Comparison of ENCODE assay signal across 16 cellular contexts in the genomic region with DNA sequence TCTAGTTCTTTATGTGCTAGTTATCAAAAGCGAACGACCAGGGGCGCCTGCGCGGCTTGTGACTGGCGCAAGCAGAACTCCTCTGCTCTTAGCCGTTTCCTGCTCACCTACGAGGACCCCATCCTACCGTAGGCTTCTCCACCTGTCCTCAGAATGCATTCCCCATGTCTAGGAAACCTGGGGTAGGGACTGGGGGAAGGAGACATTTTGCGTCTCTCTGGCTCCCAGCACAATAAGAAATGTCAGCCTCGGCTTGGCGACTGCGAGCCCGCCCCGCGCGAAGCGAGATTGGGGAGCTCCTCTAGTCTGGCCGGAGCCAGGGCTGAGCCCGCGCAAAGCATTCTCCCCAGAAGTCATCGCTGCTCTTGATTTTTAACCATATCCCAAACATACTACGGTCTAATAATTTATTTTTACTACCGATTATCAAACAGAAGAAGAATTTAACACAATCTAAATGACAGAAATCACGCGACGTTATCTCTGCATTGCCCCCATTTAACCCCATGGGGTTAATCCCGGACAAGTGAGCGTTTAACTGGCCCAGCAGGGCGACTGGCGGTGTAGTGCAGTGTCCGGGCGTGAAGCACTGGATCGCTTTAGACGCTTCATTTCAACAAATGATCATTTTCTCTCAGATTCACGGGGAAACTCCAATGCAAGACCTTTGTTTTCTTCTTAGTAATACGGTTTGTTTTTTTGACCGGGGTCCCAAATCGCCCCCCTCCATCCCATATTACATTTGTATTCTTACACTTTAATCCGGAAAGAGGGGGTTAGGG. TPM values are rescaled to one million over a fixed set of nuclear protein-coding genes. Genes with fewer than 3 reads are reported as not detected.
DNase-seq lines count a peak whose midpoint lies in the region; ATAC-seq, FAIRE-seq and TF ChIP-seq lines count a peak whose summit lies in the region.
"Had no signal": no experiment of that assay in that cellular context is flagged by ENCODE, and none has a peak within 500 bp of the region (broad histone marks: within the 10 kb centered on the region; RNA-seq: fewer than 3 reads in every experiment).

No MANE protein-coding gene starts in this region.

- H4K12ac ChIP-seq in trophoblast cell (ENCODE audit: low read depth, low read length): no peak overlapping the region

- no peaks in the 10 kb centered on the region for H4K20me1 ChIP-seq in IMR-90 (ENCODE audit: insufficient read depth, low read length)

- no peaks in the 10 kb centered on the region for H3K79me2 ChIP-seq in trophoblast cell (ENCODE audit: control insufficient read depth, insufficient read depth, low read length, poor library complexity)

- H3K18ac ChIP-seq in IMR-90 (ENCODE audit: low read depth, low read length) (no peak overlapping the region), trophoblast cell (ENCODE audit: low read length) (no peak overlapping the region)

- H3K56ac ChIP-seq in IMR-90 (ENCODE audit: extremely low read depth, insufficient read depth, low read length): no peak overlapping the region

- BruUV-seq in IMR-90 (replicated peaks; lab: Mats Ljungman, UMichigan): no TSS peak

- TF ChIP-seq POLR2A in IMR-90 (IDR thresholded peaks at IDR 0.05; ENCODE audit: low read depth, low read length): no peak

- H3K4me2 ChIP-seq in IMR-90 (ENCODE audit: low read depth, low read length): peak overlapping the region; percentile 52
- H3K4me2 ChIP-seq in trophoblast cell (ENCODE audit: low read length): peak overlapping the region; percentile 26

- H3K79me1 ChIP-seq in IMR-90 (ENCODE audit: low read depth in 1 of 2, low read length in 2 of 2) (no peaks in the 10 kb centered on the region), trophoblast cell (ENCODE audit: low read length) (no peaks in the 10 kb centered on the region)

- H3K4me1 ChIP-seq in IMR-90 (ENCODE audit: control insufficient read depth, insufficient read depth, low read length) (0 out of 2 replicates have a peak, but pooled peaks cover 2% of the 10 kb centered on the region), trophoblast cell (ENCODE audit: control insufficient read depth in 1 of 2, insufficient read depth in 2 of 2, low read length in 2 of 2) (peaks cover 8 to 10% of the 10 kb centered on the region in 2 experiments), small intestine (ENCODE audit: control insufficient read depth in 2 of 2, insufficient read depth in 1 of 2, low read depth in 1 of 2, low read length in 1 of 2) (peaks cover 0 to 2% of the 10 kb centered on the region in 2 donors)

- no peaks in the 10 kb centered on the region for H3K9me3 Mint-ChIP-seq in T-helper 2 cell treated with Interferon-gamma antibody and Interleukin-4, amounts not matched to agents 5 μg/mL and 100 μg/mL, for 36 hours
- H3K9me3 Mint-ChIP-seq in glutamatergic neuron (ENCODE audit: unreplicated experiment): peaks cover 7% of the 10 kb centered on the region

- H3K14ac ChIP-seq in IMR-90 (replicated peaks; ENCODE audit: low read depth, low read length): no peak overlapping the region
- H3K14ac ChIP-seq in trophoblast cell (ENCODE audit: low read length): no peak overlapping the region

- 27% methylated on average over 3 of the region's 40 CpGs; no CpG with 5 or more reads in 1 of the 2 experiments for WGBS in IMR-90 (ENCODE audit: extremely low coverage in 2 of 2, insufficient read length in 1 of 2), 2 experiments
- WGBS in trophoblast cell (ENCODE audit: extremely low coverage, insufficient coverage, insufficient read length): no CpG with 5 or more reads among the region's 40 CpGs
- 1 to 13% (median 11%) methylated on average over 40 of the region's 40 CpGs for WGBS in small intestine, 3 donors

- H3K9me3 ChIP-seq in IMR-90 (ENCODE audit: control insufficient read depth, insufficient read depth, low read length): peaks cover 2% of the 10 kb centered on the region
- peaks cover 6% of the 10 kb centered on the region for H3K9me3 ChIP-seq in trophoblast cell (ENCODE audit: insufficient read depth, low read depth, low read length)
- H3K9me3 ChIP-seq in small intestine (ENCODE audit: control insufficient read depth, low read depth): no peaks in the 10 kb centered on the region
- H3K9me3 ChIP-seq: gastrocnemius medialis, sigmoid colon had no signal

- H3K23ac ChIP-seq in IMR-90 (ENCODE audit: low read depth, low read length) (no peak overlapping the region), trophoblast cell (ENCODE audit: low read length) (no peak overlapping the region)

- H3K27me3 Mint-ChIP-seq in T-helper 2 cell treated with Interferon-gamma antibody and Interleukin-4, amounts not matched to agents 5 μg/mL and 100 μg/mL, for 36 hours (ENCODE audit: low read depth): peaks cover 93% of the 10 kb centered on the region
- H3K27me3 Mint-ChIP-seq in glutamatergic neuron (ENCODE audit: unreplicated experiment): peaks cover 39% of the 10 kb centered on the region

- no peak for TF ChIP-seq CTCF in IMR-90 (conservative IDR thresholded peaks at IDR 0.05; ENCODE audit: low read depth, low read length)
- TF ChIP-seq CTCF in glutamatergic neuron (IDR thresholded peaks at IDR 0.05; ENCODE audit: partially characterized antibody, unreplicated experiment): no peak

- H3K4me3 Mint-ChIP-seq in T-helper 2 cell treated with Interferon-gamma antibody and Interleukin-4, amounts not matched to agents 5 μg/mL and 100 μg/mL, for 36 hours: peak overlapping the region; percentile 36
- peak overlapping the region; percentile 75 for H3K4me3 Mint-ChIP-seq in glutamatergic neuron (ENCODE audit: unreplicated experiment)

- CTCF ChIA-PET in IMR-90 (lab: Yijun Ruan, JAX): interaction anchor here (0.8 to 1.2 kb wide), 2 partner anchors 327 to 644 kb away, joined by 3 to 4 read pairs; no protein-coding TSS in a partner anchor

- in situ Hi-C loops in IMR-90 (cut with MboI; ENCODE audit: low sequenced_read_pairs): loop anchor here (5.0 to 25.0 kb wide), 3 partner anchors 656 to 1406 kb away; no protein-coding TSS in a partner anchor

- no peak overlapping the region for H2BK20ac ChIP-seq in IMR-90 (ENCODE audit: low read depth, low read length)

- H3K4ac ChIP-seq in IMR-90 (ENCODE audit: low read depth, low read length) (no peak overlapping the region), trophoblast cell (ENCODE audit: low read depth, low read length) (no peak overlapping the region)

- no peak overlapping the region for H4K5ac ChIP-seq in IMR-90 (ENCODE audit: low read depth, low read length)

- no peak overlapping the region for H4K8ac ChIP-seq in IMR-90 (ENCODE audit: low read depth in 2 of 2, low read length in 2 of 2)
- H4K8ac ChIP-seq in trophoblast cell (ENCODE audit: low read depth, low read length): no peak overlapping the region

- no peak for TF ChIP-seq RAD21 in IMR-90 (IDR thresholded peaks at IDR 0.05; ENCODE audit: low read length)

- dilution Hi-C loops in IMR-90 (cut with HindIII; ENCODE audit: low sequenced_read_pairs, unreplicated experiment): no loop called here

- no peak overlapping the region for H2BK120ac ChIP-seq in IMR-90 (ENCODE audit: low read depth, low read length)
- no peak overlapping the region for H2BK120ac ChIP-seq in trophoblast cell (ENCODE audit: insufficient read depth, low read length, poor library complexity)

- peaks cover 10% of the 10 kb centered on the region for H3K4me1 Mint-ChIP-seq in T-helper 2 cell treated with Interferon-gamma antibody and Interleukin-4, amounts not matched to agents 5 μg/mL and 100 μg/mL, for 36 hours (ENCODE audit: low read depth)
- H3K4me1 Mint-ChIP-seq in glutamatergic neuron (ENCODE audit: low read depth, unreplicated experiment): peaks cover 22% of the 10 kb centered on the region

- H2AK5ac ChIP-seq in IMR-90 (ENCODE audit: low read depth, low read length) (no peak overlapping the region), trophoblast cell (ENCODE audit: low read length) (no peak overlapping the region)

- H2BK5ac ChIP-seq in IMR-90 (ENCODE audit: low read depth, low read length, poor library complexity, severe bottlenecking) (no peak overlapping the region), trophoblast cell (ENCODE audit: low read depth, low read length, poor library complexity) (no peak overlapping the region)

- no peak overlapping the region for H2BK12ac ChIP-seq in trophoblast cell (ENCODE audit: low read length)

- H3K4me3 ChIP-seq in IMR-90 (ENCODE audit: insufficient read depth, low read depth, low read length): no peak overlapping the region
- H3K4me3 ChIP-seq in trophoblast cell (ENCODE audit: low read depth, low read length): no peak overlapping the region
- no peak overlapping the region for H3K4me3 ChIP-seq in small intestine (ENCODE audit: low read depth in 1 of 2, low read length in 2 of 2)

- H3K9ac ChIP-seq in IMR-90 (ENCODE audit: low read depth, low read length) (no peak overlapping the region), trophoblast cell (ENCODE audit: low read length) (no peak overlapping the region)

- no peak for DNase-seq in T-helper 2 cell treated with Interferon-gamma antibody and Interleukin-4, amounts not matched to agents 5 μg/mL and 100 μg/mL, for 36 hours (ENCODE audit: low spot score)
- no peak for DNase-seq in T-helper 2 cell
- no peak for DNase-seq in IMR-90
- DNase-seq in glutamatergic neuron: no peak
- no peak for DNase-seq in trophoblast cell
- no peak for DNase-seq in globus pallidus (ENCODE audit: low spot score)
- no peak for DNase-seq in stimulated activated CD4-positive, alpha-beta T cell treated with anti-CD3 and anti-CD28 coated beads, Interleukin-2, amount 100 ng/mL, for 48 hours
- no peak for DNase-seq in small intestine
- DNase-seq: activated CD4-positive, CD25-positive, alpha-beta regulatory T cell treated with anti-CD3 and anti-CD28 coated beads, Interleukin-2, amount 50 U/mL, for 72 hours; activated gamma-delta T cell treated with Interleukin-2 at 50 U/mL for 16 hours; gastrocnemius medialis; GDM1; NCI-H1105; sigmoid colon had no signal

- H3K27ac Mint-ChIP-seq in T-helper 2 cell treated with Interferon-gamma antibody and Interleukin-4, amounts not matched to agents 5 μg/mL and 100 μg/mL, for 36 hours: peak overlapping the region; percentile 82
- no peak overlapping the region for H3K27ac Mint-ChIP-seq in glutamatergic neuron (ENCODE audit: unreplicated experiment)

- H4K91ac ChIP-seq in IMR-90 (ENCODE audit: insufficient read depth, low read depth, low read length) (no peak overlapping the region), trophoblast cell (ENCODE audit: low read depth, low read length) (no peak overlapping the region)

- peaks cover 79% of the 10 kb centered on the region for H3K27me3 ChIP-seq in IMR-90 (ENCODE audit: control insufficient read depth, insufficient read depth, low read length)
- H3K27me3 ChIP-seq in trophoblast cell (ENCODE audit: insufficient read depth, low read length): peaks cover 77% of the 10 kb centered on the region
- H3K27me3 ChIP-seq in small intestine (ENCODE audit: control insufficient read depth in 2 of 2, insufficient read depth in 2 of 2, low read length in 2 of 2): peaks cover 4 to 73% of the 10 kb centered on the region in 2 donors

- no peaks in the 10 kb centered on the region for H3K36me3 ChIP-seq in IMR-90 (ENCODE audit: control insufficient read depth, insufficient read depth, low read length)
- no peaks in the 10 kb centered on the region for H3K36me3 ChIP-seq in trophoblast cell (ENCODE audit: control insufficient read depth in 1 of 2, insufficient read depth in 2 of 2, low read length in 2 of 2)
- no peaks in the 10 kb centered on the region for H3K36me3 ChIP-seq in small intestine (ENCODE audit: control insufficient read depth in 2 of 2, insufficient read depth in 2 of 2, low read length in 2 of 2)
- H3K36me3 ChIP-seq: gastrocnemius medialis, sigmoid colon had no signal

- no peaks in the 10 kb centered on the region for H3K9me1 ChIP-seq in IMR-90 (ENCODE audit: insufficient read depth, low read length)

- peaks cover 5% of the 10 kb centered on the region for H3K36me3 Mint-ChIP-seq in T-helper 2 cell treated with Interferon-gamma antibody and Interleukin-4, amounts not matched to agents 5 μg/mL and 100 μg/mL, for 36 hours (ENCODE audit: low read depth)
- H3K36me3 Mint-ChIP-seq in glutamatergic neuron (ENCODE audit: unreplicated experiment): no peaks in the 10 kb centered on the region

- no peak overlapping the region for H3K27ac ChIP-seq in IMR-90 (ENCODE audit: insufficient read depth, low read length)
- no peak overlapping the region for H3K27ac ChIP-seq in trophoblast cell (ENCODE audit: low read depth, low read length)
- no peak overlapping the region for H3K27ac ChIP-seq in small intestine (ENCODE audit: low read depth in 1 of 2, low read length in 1 of 2)
- H3K27ac ChIP-seq: gastrocnemius medialis had no signal

- H2BK15ac ChIP-seq in IMR-90 (ENCODE audit: low read depth, low read length): no peak overlapping the region

- intact Hi-C loops in IMR-90 (cut with micrococcal nuclease): loop anchor here (5.0 to 10.0 kb wide), 4 partner anchors 506 to 1401 kb away; no protein-coding TSS in a partner anchor

- peak overlapping the region; percentile 55 for H2AFZ ChIP-seq in IMR-90 (replicated peaks; ENCODE audit: low read length, poor library complexity)
- no peak overlapping the region for H2AFZ ChIP-seq in trophoblast cell (ENCODE audit: insufficient read depth, low read length, poor library complexity)

- no peak for FAIRE-seq in small intestine (lab: Jason Lieb, UNC)
- FAIRE-seq: A204.1, bronchial epithelial cell had no signal

- ATAC-seq in IMR-90 (ENCODE audit: low read depth): no peak

- no peak overlapping the region for H2AK9ac ChIP-seq in IMR-90 (replicated peaks; ENCODE audit: low read depth, low read length, poor library complexity)

- POLR2A ChIA-PET in IMR-90 (lab: Charles Lee; ENCODE audit: unreplicated experiment): interaction anchor here (0.7 kb wide), 1 partner anchor 1043 kb away, joined by 3 read pairs; no protein-coding TSS in a partner anchor

RNA-seq across cellular contexts. Expression of gene PITX2, which starts 7.9 kb away (rescaled TPM):
- 3.0 and 3.6 TPM in 2 replicates for total RNA-seq in IMR-90 (2012; rRNA removed)
- polyA plus RNA-seq in IMR-90 (2012; rRNA removed): 6.3 and 7.0 TPM in 2 replicates
- polyA plus RNA-seq in IMR-90 (2012; cell fraction: cytosol; rRNA removed): 4.4 and 4.5 TPM in 2 replicates
- 8.4 and 11.1 TPM in 2 replicates for polyA plus RNA-seq in IMR-90 (2012; cell fraction: nucleus; rRNA removed; ENCODE audit: low replicate concordance)
- total RNA-seq in glutamatergic neuron (ENCODE audit: unreplicated experiment): 1.3 TPM
- polyA plus RNA-seq in trophoblast cell (2013): 3.1 and 3.4 TPM in 2 replicates
- polyA plus RNA-seq in small intestine: 10 to 100 TPM in 1 of 3 donors, 1 to 10 TPM in 2; 6.5 to 13.2 (median 8.7) TPM
